In the genomic region with DNA sequence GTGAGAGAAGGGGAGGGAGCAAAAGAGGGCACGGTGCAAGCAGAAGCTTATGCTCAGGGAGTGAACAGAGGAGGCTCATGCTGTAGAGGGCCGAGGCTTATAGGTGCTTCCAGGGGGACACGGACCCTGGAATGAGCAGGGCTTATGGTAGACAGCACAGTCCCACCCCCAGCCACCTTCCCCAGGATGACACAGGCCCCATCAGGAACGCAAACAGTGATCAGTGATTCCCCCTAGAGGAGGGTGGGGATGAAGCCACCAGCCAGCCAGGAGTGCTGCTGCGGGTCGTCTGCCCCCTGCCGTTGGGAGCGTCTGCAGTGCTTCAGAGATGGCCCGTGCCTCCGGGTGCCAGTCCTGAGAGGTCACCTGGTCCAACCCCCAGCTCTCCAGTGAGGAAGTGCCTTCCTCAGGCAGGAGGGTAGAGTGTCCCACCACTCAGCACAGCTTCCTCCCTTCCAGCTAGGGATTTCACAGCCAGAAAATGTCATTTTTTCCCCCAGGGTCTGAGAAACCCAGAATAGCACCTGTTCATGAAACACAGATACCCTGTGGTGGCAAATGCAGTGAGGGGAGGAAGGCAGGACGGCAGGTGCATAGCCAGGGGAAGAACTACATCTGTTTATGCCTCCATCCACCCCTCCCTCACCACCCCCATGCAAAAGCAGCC, we compare ENCODE assay signal across 1 cellular context.
A peak's percentile ranks its signal among the peaks of the same experiment; 100 is the strongest.
TF ChIP-seq lines count a peak whose summit lies in the region.

No MANE protein-coding gene starts in this region.

TF ChIP-seq in HepG2, 621 proteins besides CTCF, POLR2A, EP300 and RAD21 (continued from another document and continues in another):
- TF ChIP-seq, protein P1, sequence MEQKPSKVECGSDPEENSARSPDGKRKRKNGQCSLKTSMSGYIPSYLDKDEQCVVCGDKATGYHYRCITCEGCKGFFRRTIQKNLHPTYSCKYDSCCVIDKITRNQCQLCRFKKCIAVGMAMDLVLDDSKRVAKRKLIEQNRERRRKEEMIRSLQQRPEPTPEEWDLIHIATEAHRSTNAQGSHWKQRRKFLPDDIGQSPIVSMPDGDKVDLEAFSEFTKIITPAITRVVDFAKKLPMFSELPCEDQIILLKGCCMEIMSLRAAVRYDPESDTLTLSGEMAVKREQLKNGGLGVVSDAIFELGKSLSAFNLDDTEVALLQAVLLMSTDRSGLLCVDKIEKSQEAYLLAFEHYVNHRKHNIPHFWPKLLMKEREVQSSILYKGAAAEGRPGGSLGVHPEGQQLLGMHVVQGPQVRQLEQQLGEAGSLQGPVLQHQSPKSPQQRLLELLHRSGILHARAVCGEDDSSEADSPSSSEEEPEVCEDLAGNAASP (CRISPR knock-in tag; IDR thresholded peaks at IDR 0.05; ENCODE audit: borderline replicate concordance): 0 out of 2 replicates have a peak, but pooled peaks have one; percentile 20
- TF ChIP-seq, protein P2, sequence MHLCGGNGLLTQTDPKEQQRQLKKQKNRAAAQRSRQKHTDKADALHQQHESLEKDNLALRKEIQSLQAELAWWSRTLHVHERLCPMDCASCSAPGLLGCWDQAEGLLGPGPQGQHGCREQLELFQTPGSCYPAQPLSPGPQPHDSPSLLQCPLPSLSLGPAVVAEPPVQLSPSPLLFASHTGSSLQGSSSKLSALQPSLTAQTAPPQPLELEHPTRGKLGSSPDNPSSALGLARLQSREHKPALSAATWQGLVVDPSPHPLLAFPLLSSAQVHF (CRISPR knock-in tag; IDR thresholded peaks at IDR 0.05): no peak
- TF ChIP-seq HNF4G (IDR thresholded peaks at IDR 0.05; ENCODE audit: borderline replicate concordance, low read depth, low read length) (no peak), HNF4G (CRISPR knock-in tag; IDR thresholded peaks at IDR 0.05; ENCODE audit: borderline replicate concordance, low read depth) (no peak), POLR2AphosphoS5 (IDR thresholded peaks at IDR 0.05; ENCODE audit: low read depth, low read length) (no peak), ASH2L (IDR thresholded peaks at IDR 0.05; ENCODE audit: insufficient read length, low read depth, low read length) (no peak), KAT2B (IDR thresholded peaks at IDR 0.05; ENCODE audit: borderline replicate concordance, low read depth, low read length) (no peak), HDAC1 (CRISPR knock-in tag; IDR thresholded peaks at IDR 0.05) (peak; percentile 21; the same call in 1 of the 2 replicates), ZNF841 (CRISPR knock-in tag; IDR thresholded peaks at IDR 0.05; ENCODE audit: borderline replicate concordance) (no peak), ZNF17 (CRISPR knock-in tag; IDR thresholded peaks at IDR 0.05) (no peak), ZNF383 (CRISPR knock-in tag; IDR thresholded peaks at IDR 0.05; ENCODE audit: borderline replicate concordance) (no peak), TEAD2 (CRISPR knock-in tag; IDR thresholded peaks at IDR 0.05) (no peak)
- TF ChIP-seq, protein P3, sequence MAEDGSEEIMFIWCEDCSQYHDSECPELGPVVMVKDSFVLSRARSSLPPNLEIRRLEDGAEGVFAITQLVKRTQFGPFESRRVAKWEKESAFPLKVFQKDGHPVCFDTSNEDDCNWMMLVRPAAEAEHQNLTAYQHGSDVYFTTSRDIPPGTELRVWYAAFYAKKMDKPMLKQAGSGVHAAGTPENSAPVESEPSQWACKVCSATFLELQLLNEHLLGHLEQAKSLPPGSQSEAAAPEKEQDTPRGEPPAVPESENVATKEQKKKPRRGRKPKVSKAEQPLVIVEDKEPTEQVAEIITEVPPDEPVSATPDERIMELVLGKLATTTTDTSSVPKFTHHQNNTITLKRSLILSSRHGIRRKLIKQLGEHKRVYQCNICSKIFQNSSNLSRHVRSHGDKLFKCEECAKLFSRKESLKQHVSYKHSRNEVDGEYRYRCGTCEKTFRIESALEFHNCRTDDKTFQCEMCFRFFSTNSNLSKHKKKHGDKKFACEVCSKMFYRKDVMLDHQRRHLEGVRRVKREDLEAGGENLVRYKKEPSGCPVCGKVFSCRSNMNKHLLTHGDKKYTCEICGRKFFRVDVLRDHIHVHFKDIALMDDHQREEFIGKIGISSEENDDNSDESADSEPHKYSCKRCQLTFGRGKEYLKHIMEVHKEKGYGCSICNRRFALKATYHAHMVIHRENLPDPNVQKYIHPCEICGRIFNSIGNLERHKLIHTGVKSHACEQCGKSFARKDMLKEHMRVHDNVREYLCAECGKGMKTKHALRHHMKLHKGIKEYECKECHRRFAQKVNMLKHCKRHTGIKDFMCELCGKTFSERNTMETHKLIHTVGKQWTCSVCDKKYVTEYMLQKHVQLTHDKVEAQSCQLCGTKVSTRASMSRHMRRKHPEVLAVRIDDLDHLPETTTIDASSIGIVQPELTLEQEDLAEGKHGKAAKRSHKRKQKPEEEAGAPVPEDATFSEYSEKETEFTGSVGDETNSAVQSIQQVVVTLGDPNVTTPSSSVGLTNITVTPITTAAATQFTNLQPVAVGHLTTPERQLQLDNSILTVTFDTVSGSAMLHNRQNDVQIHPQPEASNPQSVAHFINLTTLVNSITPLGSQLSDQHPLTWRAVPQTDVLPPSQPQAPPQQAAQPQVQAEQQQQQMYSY (CRISPR knock-in tag; IDR thresholded peaks at IDR 0.05): no peak
- TF ChIP-seq, protein P4, sequence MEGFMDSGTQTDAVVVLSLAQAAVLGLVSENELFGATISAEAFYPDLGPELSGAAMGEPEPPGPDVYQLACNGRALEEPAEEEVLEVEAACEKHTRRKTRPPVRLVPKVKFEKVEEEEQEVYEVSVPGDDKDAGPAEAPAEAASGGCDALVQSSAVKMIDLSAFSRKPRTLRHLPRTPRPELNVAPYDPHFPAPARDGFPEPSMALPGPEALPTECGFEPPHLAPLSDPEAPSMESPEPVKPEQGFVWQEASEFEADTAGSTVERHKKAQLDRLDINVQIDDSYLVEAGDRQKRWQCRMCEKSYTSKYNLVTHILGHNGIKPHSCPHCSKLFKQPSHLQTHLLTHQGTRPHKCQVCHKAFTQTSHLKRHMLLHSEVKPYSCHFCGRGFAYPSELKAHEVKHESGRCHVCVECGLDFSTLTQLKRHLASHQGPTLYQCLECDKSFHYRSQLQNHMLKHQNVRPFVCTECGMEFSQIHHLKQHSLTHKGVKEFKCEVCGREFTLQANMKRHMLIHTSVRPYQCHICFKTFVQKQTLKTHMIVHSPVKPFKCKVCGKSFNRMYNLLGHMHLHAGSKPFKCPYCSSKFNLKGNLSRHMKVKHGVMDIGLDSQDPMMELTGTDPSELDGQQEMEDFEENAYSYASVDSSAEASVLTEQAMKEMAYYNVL (CRISPR knock-in tag; IDR thresholded peaks at IDR 0.05; ENCODE audit: borderline replicate concordance): no peak
- TF ChIP-seq, protein P5, sequence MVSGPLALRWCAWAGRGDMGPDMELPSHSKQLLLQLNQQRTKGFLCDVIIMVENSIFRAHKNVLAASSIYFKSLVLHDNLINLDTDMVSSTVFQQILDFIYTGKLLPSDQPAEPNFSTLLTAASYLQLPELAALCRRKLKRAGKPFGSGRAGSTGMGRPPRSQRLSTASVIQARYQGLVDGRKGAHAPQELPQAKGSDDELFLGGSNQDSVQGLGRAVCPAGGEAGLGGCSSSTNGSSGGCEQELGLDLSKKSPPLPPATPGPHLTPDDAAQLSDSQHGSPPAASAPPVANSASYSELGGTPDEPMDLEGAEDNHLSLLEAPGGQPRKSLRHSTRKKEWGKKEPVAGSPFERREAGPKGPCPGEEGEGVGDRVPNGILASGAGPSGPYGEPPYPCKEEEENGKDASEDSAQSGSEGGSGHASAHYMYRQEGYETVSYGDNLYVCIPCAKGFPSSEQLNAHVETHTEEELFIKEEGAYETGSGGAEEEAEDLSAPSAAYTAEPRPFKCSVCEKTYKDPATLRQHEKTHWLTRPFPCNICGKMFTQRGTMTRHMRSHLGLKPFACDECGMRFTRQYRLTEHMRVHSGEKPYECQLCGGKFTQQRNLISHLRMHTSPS (CRISPR knock-in tag; IDR thresholded peaks at IDR 0.05; ENCODE audit: low read depth): peak; percentile 57; the same call in 1 of the 2 replicates
- TF ChIP-seq, protein P6, sequence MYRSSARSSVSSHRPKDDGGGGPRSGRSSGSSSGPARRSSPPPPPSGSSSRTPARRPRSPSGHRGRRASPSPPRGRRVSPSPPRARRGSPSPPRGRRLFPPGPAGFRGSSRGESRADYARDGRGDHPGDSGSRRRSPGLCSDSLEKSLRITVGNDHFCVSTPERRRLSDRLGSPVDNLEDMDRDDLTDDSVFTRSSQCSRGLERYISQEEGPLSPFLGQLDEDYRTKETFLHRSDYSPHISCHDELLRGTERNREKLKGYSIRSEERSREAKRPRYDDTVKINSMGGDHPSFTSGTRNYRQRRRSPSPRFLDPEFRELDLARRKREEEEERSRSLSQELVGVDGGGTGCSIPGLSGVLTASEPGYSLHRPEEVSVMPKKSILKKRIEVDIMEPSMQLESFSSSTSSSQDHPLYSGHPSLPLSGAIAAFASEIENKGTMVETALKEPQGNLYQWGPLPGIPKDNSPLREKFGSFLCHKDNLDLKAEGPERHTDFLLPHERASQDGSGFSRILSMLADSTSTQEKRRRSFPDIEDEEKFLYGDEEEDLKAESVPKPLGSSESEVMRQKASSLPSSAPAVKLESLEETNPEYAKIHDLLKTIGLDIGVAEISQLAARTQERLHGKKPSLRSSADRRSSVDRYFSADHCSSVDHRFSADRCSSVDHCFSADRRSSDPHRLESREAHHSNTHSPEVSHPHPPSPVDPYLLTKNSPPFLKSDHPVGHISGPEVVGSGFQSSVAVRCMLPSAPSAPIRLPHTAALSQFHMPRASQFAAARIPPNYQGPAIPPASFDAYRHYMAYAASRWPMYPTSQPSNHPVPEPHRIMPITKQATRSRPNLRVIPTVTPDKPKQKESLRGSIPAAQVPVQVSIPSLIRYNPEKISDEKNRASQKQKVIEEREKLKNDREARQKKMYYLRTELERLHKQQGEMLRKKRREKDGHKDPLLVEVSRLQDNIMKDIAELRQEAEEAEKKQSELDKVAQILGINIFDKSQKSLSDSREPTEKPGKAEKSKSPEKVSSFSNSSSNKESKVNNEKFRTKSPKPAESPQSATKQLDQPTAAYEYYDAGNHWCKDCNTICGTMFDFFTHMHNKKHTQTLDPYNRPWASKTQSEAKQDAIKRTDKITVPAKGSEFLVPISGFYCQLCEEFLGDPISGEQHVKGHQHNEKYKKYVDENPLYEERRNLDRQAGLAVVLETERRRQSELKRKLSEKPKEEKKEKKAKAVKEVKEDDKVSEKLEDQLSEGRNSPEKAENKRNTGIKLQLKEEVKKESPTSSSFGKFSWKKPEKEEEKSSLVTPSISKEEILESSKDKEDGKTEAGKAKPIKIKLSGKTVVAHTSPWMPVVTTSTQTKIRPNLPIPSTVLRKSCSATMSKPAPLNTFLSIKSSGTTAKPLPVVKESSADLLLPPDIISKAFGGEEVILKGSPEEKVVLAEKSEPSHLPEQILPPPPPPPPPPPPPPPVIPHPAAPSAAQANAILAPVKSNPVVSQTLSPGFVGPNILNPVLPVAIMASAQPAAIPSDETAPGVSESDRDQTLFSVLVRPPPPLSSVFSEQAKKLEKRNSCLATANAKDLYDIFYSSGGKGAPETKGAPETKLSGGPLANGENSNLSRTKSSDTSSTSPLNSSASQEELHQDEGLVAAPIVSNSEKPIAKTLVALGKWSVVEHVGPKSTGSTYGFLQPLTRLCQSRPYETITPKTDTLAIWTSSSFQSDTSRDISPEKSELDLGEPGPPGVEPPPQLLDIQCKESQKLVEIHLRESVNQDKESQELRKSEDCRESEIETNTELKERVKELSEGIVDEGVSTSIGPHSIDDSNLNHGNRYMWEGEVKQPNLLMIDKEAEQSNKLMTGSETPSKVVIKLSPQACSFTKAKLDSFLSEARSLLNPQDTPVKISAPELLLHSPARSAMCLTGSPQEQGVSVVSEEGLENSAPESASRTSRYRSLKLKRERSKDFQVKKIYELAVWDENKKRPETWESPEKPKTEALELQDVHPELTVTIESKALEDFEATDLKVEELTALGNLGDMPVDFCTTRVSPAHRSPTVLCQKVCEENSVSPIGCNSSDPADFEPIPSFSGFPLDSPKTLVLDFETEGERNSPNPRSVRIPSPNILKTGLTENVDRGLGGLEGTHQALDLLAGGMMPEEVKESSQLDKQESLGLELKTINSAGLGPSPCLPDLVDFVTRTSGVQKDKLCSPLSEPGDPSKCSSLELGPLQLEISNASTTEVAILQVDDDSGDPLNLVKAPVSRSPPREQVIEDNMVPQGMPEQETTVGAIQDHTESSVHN (CRISPR knock-in tag; IDR thresholded peaks at IDR 0.05): no peak
- TF ChIP-seq, protein P7, sequence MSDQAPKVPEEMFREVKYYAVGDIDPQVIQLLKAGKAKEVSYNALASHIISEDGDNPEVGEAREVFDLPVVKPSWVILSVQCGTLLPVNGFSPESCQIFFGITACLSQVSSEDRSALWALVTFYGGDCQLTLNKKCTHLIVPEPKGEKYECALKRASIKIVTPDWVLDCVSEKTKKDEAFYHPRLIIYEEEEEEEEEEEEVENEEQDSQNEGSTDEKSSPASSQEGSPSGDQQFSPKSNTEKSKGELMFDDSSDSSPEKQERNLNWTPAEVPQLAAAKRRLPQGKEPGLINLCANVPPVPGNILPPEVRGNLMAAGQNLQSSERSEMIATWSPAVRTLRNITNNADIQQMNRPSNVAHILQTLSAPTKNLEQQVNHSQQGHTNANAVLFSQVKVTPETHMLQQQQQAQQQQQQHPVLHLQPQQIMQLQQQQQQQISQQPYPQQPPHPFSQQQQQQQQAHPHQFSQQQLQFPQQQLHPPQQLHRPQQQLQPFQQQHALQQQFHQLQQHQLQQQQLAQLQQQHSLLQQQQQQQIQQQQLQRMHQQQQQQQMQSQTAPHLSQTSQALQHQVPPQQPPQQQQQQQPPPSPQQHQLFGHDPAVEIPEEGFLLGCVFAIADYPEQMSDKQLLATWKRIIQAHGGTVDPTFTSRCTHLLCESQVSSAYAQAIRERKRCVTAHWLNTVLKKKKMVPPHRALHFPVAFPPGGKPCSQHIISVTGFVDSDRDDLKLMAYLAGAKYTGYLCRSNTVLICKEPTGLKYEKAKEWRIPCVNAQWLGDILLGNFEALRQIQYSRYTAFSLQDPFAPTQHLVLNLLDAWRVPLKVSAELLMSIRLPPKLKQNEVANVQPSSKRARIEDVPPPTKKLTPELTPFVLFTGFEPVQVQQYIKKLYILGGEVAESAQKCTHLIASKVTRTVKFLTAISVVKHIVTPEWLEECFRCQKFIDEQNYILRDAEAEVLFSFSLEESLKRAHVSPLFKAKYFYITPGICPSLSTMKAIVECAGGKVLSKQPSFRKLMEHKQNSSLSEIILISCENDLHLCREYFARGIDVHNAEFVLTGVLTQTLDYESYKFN (CRISPR knock-in tag; conservative IDR thresholded peaks at IDR 0.05): no peak
